In the genomic region with DNA sequence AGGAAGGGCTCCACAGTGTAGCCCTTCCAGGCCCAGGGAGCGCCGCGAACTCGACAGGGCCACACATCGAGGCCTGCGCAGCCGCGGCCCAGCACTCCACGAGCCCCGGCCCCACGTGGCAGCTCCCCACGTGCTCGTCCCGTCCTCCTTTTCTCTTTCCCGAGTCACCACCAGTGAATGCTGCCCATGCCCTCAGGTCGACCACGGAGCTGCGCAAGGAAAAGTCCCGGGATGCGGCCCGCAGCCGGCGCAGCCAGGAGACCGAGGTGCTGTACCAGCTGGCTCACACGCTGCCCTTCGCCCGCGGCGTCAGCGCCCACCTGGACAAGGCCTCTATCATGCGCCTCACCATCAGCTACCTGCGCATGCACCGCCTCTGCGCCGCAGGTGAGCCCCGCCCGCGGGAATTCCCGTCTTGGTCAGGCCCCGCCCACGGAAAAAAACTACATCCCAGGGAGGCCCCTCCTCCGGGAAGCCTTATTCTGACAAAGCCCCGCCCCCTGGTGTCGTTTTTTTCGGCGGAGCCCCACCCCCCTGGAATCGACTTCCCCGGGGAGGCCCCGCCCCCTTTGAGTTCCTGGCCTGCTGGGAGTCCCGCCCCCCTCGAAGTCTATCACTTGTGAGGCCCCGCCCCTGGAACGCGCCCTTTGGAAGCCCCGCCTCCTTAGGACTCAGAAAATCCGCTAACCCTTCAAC, we compare ENCODE assay signal across 9 cellular contexts. TPM values are rescaled to one million over a fixed set of nuclear protein-coding genes. Genes with fewer than 3 reads are reported as not detected.
DNase-seq lines count a peak whose midpoint lies in the region; ATAC-seq and TF ChIP-seq lines count a peak whose summit lies in the region.
"Had no signal": no experiment of that assay in that cellular context is flagged by ENCODE, and none has a peak within 500 bp of the region (broad histone marks: within the 10 kb centered on the region; RNA-seq: fewer than 3 reads in every experiment).

No MANE protein-coding gene starts in this region.

- peak overlapping the region; percentile 76 for H3K27ac ChIP-seq in HUES6 (ENCODE audit: low read depth, low read length)
- no peak overlapping the region for H3K27ac ChIP-seq in iPS DF 6.9 (ENCODE audit: low read length)
- no peak overlapping the region for H3K27ac ChIP-seq in MM.1S (ENCODE audit: low read length)

- ATAC-seq in GM21737 (IDR thresholded peaks at IDR 0.05; ENCODE audit: unreplicated experiment): no peak

- H2AFZ ChIP-seq in MM.1S (ENCODE audit: low read length): no peak overlapping the region

- H3K27me3 ChIP-seq in HUES6 (ENCODE audit: control insufficient read depth, insufficient read depth, low read length) (no peaks in the 10 kb centered on the region), iPS DF 6.9 (ENCODE audit: control insufficient read depth, insufficient read depth, low read length) (no peaks in the 10 kb centered on the region), MM.1S (replicated peaks; ENCODE audit: insufficient read depth, low read length) (peaks cover 56% of the 10 kb centered on the region)

- no CpG with 5 or more reads among the region's 56 CpGs for WGBS in iPS DF 6.9 (ENCODE audit: insufficient coverage, insufficient read length)

- H3K4me3 ChIP-seq in HUES6 (ENCODE audit: low read depth, low read length): peak overlapping the region; percentile 51
- H3K4me3 ChIP-seq in iPS DF 6.9 (ENCODE audit: low read length): peak overlapping the region; percentile 21; the same call in 1 of the 2 replicates
- peak overlapping the region; percentile 34 for H3K4me3 ChIP-seq in retinal pigment epithelial cell (ENCODE audit: low read length)
- H3K4me3 ChIP-seq in MM.1S (ENCODE audit: low read length): no peak overlapping the region

- no peaks in the 10 kb centered on the region for H3K79me2 ChIP-seq in MM.1S (ENCODE audit: low read length)

- H3K9me3 ChIP-seq in HUES6 (ENCODE audit: control insufficient read depth, insufficient read depth, low read depth, low read length) (peaks cover 17% of the 10 kb centered on the region), iPS DF 6.9 (ENCODE audit: control insufficient read depth, insufficient read depth, low read length) (no peaks in the 10 kb centered on the region), MM.1S (replicated peaks; ENCODE audit: insufficient read depth, low read length) (no peaks in the 10 kb centered on the region)

- H3K9me2 ChIP-seq in MM.1S (replicated peaks; ENCODE audit: insufficient read depth, low read length): no peaks in the 10 kb centered on the region

- peak; percentile 52 for DNase-seq in astrocyte of the hippocampus (ENCODE audit: low read depth, low spot score)
- DNase-seq in iPS DF 6.9 (ENCODE audit: low read depth, low spot score): peak; percentile 82
- no peak for DNase-seq in retinal pigment epithelial cell (ENCODE audit: low read depth)
- no peak for DNase-seq in cerebellum (ENCODE audit: low spot score)
- DNase-seq in posterior vena cava (ENCODE audit: low spot score): no peak
- no peak for DNase-seq in MM.1S
- DNase-seq: SIG-M5 had no signal

- intact Hi-C loops in posterior vena cava (cut with DNase I): no loop called here

- H3K9ac ChIP-seq in HUES6 (ENCODE audit: low read length): peak overlapping the region; percentile 85
- no peak overlapping the region for H3K9ac ChIP-seq in MM.1S (ENCODE audit: low read length)

- H3F3A ChIP-seq in MM.1S (ENCODE audit: insufficient read depth, low read length): no peaks in the 10 kb centered on the region

- H3K36me3 ChIP-seq in HUES6 (ENCODE audit: control insufficient read depth, insufficient read depth, low read length) (peaks cover 33% of the 10 kb centered on the region), iPS DF 6.9 (ENCODE audit: control insufficient read depth, insufficient read depth, low read length) (peaks cover 19% of the 10 kb centered on the region), MM.1S (replicated peaks; ENCODE audit: insufficient read depth, low read length) (no peaks in the 10 kb centered on the region)

- TF ChIP-seq CTCF in retinal pigment epithelial cell (conservative IDR thresholded peaks at IDR 0.05; ENCODE audit: low read depth, low read length) (no peak), MM.1S (IDR thresholded peaks at IDR 0.05; ENCODE audit: low read length) (no peak)

- no peak overlapping the region for H3K4me2 ChIP-seq in MM.1S (ENCODE audit: low read depth, low read length)

- no peaks in the 10 kb centered on the region for H4K20me1 ChIP-seq in MM.1S (ENCODE audit: insufficient read depth, low read length)

- H3K4me1 ChIP-seq in HUES6 (ENCODE audit: control insufficient read depth, insufficient read depth, low read length): peaks cover 32% of the 10 kb centered on the region
- peaks cover 4% of the 10 kb centered on the region for H3K4me1 ChIP-seq in iPS DF 6.9 (ENCODE audit: control insufficient read depth, insufficient read depth, low read length)
- H3K4me1 ChIP-seq in MM.1S (ENCODE audit: low read length): no peaks in the 10 kb centered on the region

RNA-seq across cellular contexts. Expression of a gene that starts 7.0 kb away (rescaled TPM):
- total RNA-seq in cerebellum (19.9 TPM), posterior vena cava (10 to 100 TPM; 50.0 to 79.8 TPM)

RNA-seq across cellular contexts. Expression of a gene that starts 43.0 kb away (rescaled TPM):
- total RNA-seq in cerebellum: 49.1 TPM
- total RNA-seq in posterior vena cava: 10 to 100 TPM; 44.3 to 46.8 TPM

Comparison
In these comparisons a context has a peak if more than half of its experiments do, and no peak if none do; other contexts are left out.
1. DNase-seq: peak in astrocyte of the hippocampus (single experiment) and iPS DF 6.9 (single experiment); none in retinal pigment epithelial cell (single experiment), cerebellum (single experiment), posterior vena cava (single experiment) and MM.1S (single experiment).